Comparison of ENCODE assay signal across 9 cellular contexts in the genomic region with DNA sequence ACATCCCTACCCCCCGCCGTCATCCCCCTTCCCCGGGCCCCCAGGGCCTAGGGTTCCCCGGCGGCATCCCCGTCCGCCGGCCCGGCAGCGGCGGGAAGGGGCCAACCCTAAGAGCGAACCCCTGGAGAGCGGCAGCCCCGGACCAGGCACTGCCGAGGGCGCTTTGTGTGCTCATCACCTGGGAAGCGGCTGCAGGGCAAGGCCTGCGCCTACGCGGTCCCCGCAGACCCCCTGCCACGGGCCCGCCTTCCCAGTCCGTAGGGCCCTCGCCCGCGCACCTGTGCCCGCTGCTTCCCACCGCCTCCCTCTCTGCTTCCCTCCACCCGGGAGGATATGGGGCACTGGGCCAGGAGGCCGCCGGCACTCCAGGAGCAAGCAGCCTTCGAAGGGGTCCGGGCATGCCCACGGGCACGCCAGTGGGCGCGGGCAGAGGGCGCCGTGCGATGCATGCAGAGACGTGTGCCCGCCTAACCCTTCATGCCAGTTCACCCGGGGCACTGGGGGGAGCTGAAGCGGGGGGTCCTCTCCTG. TPM values are rescaled to one million over a fixed set of nuclear protein-coding genes. Genes with fewer than 3 reads are reported as not detected.
A peak's percentile ranks its signal among the peaks of the same experiment; 100 is the strongest.
DNase-seq lines count a peak whose midpoint lies in the region; ATAC-seq, FAIRE-seq and TF ChIP-seq lines count a peak whose summit lies in the region.
"Had no signal": no experiment of that assay in that cellular context is flagged by ENCODE, and none has a peak within 500 bp of the region (broad histone marks: within the 10 kb centered on the region; RNA-seq: fewer than 3 reads in every experiment).

No MANE protein-coding gene starts in this region.

- in situ Hi-C loops in G401 (cut with HindIII; ENCODE audit: low sequenced_read_pairs): no loop called here

- peak overlapping the region in 39 of 59 donors; percentile 12 to 89 (median 69) for H3K27ac ChIP-seq in dorsolateral prefrontal cortex

- TF ChIP-seq POLR2A in H54 (IDR thresholded peaks at IDR 0.05; ENCODE audit: low read depth, low read length): no peak

- H3K27me3 Mint-ChIP-seq in IgD-negative memory B cell: no peaks in the 10 kb centered on the region
- H3K27me3 Mint-ChIP-seq in osteocyte (ENCODE audit: unreplicated experiment): no peaks in the 10 kb centered on the region

- TF ChIP-seq CTCF in dorsolateral prefrontal cortex (IDR thresholded peaks at IDR 0.05 in 54 of 56, conservative IDR thresholded peaks at IDR 0.05 in 2 of 56; ENCODE audit: low read depth in 1 of 56, partially characterized antibody in 56 of 56) (no peak), osteocyte (IDR thresholded peaks at IDR 0.05) (no peak)

- H3K27ac Mint-ChIP-seq in IgD-negative memory B cell (peak overlapping the region; percentile 44 to 99 (median 93)), osteocyte (ENCODE audit: unreplicated experiment) (peak overlapping the region; percentile 80)

- peak; percentile 12 for ATAC-seq in GM19023 (IDR thresholded peaks at IDR 0.05; ENCODE audit: unreplicated experiment)

- DNase-seq in dorsolateral prefrontal cortex: no peak
- no peak for DNase-seq in osteocyte (ENCODE audit: extremely low spot score, unreplicated experiment)
- no peak for DNase-seq in HPDE6-E6E7 (ENCODE audit: extremely low spot score)
- no peak for DNase-seq in G401 (ENCODE audit: low spot score)
- no peak for DNase-seq in H54 (ENCODE audit: insufficient read length, low spot score)
- DNase-seq in GM19240 (ENCODE audit: insufficient read length, low spot score): no peak

- peaks cover 0 to 63% (median 3%) of the 10 kb centered on the region in 45 donors for H3K27me3 ChIP-seq in dorsolateral prefrontal cortex

- peak overlapping the region; percentile 77 to 99 (median 89) for H3K4me3 Mint-ChIP-seq in IgD-negative memory B cell
- peak overlapping the region; percentile 64 for H3K4me3 Mint-ChIP-seq in osteocyte (ENCODE audit: unreplicated experiment)

- intact Hi-C loops in dorsolateral prefrontal cortex (cut with DNase I): loop anchor here (5.0 to 10.0 kb wide), 3 partner anchors 160 to 277 kb away; a partner anchor contains a TSS

- H3K9me3 Mint-ChIP-seq in IgD-negative memory B cell (no peaks in the 10 kb centered on the region), osteocyte (ENCODE audit: unreplicated experiment) (no peaks in the 10 kb centered on the region)

- H3K4me3 ChIP-seq in dorsolateral prefrontal cortex: peak overlapping the region; percentile 26 to 78 (median 62)

- no peak for FAIRE-seq in H54 (lab: Jason Lieb, UNC)
- FAIRE-seq: TTC549 had no signal

- H3K36me3 Mint-ChIP-seq in IgD-negative memory B cell (no peaks in the 10 kb centered on the region), osteocyte (ENCODE audit: unreplicated experiment) (peaks cover 7% of the 10 kb centered on the region)

- H3K4me1 Mint-ChIP-seq in IgD-negative memory B cell: peaks cover 10 to 15% (median 12%) of the 10 kb centered on the region in 3 donors
- peaks cover 23% of the 10 kb centered on the region for H3K4me1 Mint-ChIP-seq in osteocyte (ENCODE audit: unreplicated experiment)

RNA-seq across cellular contexts. Expression of a gene that starts 2.6 kb away (rescaled TPM):
- polyA plus RNA-seq in IgD-negative memory B cell: 396 TPM
- 100 to 1,000 TPM in 68 of 120 experiments, 10 to 100 TPM in 52; 48.9 to 557 (median 107) TPM for total RNA-seq in dorsolateral prefrontal cortex
- 2,024 and 2,203 TPM in 2 replicates for total RNA-seq in osteocyte
- 811 and 832 TPM in 2 replicates for total RNA-seq in G401 (2014; rRNA removed; shearing (Covaris generic))

RNA-seq across cellular contexts. Expression of a gene that starts 7.3 kb away (rescaled TPM):
- 32.4 TPM for polyA plus RNA-seq in IgD-negative memory B cell
- 10 to 100 TPM; 21.9 to 72.7 (median 41.5) TPM for total RNA-seq in dorsolateral prefrontal cortex
- total RNA-seq in osteocyte: 68.9 and 73.1 TPM in 2 replicates
- total RNA-seq in G401 (2014; rRNA removed; shearing (Covaris generic)): 49.8 and 72.5 TPM in 2 replicates

RNA-seq across cellular contexts. Expression of a gene that starts 26.3 kb away (rescaled TPM):
- 5,716 TPM for polyA plus RNA-seq in IgD-negative memory B cell
- total RNA-seq in dorsolateral prefrontal cortex (1,000 to 10,000 TPM in 1 of 120 experiments, 100 to 1,000 TPM in 119; 412 to 1,036 (median 652) TPM), osteocyte (2,857 and 2,892 TPM in 2 replicates)
- total RNA-seq in G401 (2014; rRNA removed; shearing (Covaris generic)): 2,883 and 3,419 TPM in 2 replicates

RNA-seq across cellular contexts. Expression of a gene that starts 37.2 kb away (rescaled TPM):
- 29.4 TPM for polyA plus RNA-seq in IgD-negative memory B cell
- total RNA-seq in dorsolateral prefrontal cortex: 10 to 100 TPM in 118 of 120 experiments, 1 to 10 TPM in 2; 8.0 to 29.0 (median 17.4) TPM
- total RNA-seq in osteocyte: 27.9 and 28.1 TPM in 2 replicates
- 20.5 and 41.3 TPM in 2 replicates for total RNA-seq in G401 (2014; rRNA removed; shearing (Covaris generic))

RNA-seq across cellular contexts. Expression of a gene that starts 39.5 kb away (rescaled TPM):
- polyA plus RNA-seq in IgD-negative memory B cell: 51.3 TPM
- total RNA-seq in dorsolateral prefrontal cortex (100 to 1,000 TPM in 4 of 120 experiments, 10 to 100 TPM in 116; 35.6 to 127 (median 62.3) TPM), osteocyte (46.2 and 47.3 TPM in 2 replicates)
- total RNA-seq in G401 (2014; rRNA removed; shearing (Covaris generic)): 16.9 and 39.4 TPM in 2 replicates
